ENCODE assay signal across 8 cellular contexts in the genomic region with DNA sequence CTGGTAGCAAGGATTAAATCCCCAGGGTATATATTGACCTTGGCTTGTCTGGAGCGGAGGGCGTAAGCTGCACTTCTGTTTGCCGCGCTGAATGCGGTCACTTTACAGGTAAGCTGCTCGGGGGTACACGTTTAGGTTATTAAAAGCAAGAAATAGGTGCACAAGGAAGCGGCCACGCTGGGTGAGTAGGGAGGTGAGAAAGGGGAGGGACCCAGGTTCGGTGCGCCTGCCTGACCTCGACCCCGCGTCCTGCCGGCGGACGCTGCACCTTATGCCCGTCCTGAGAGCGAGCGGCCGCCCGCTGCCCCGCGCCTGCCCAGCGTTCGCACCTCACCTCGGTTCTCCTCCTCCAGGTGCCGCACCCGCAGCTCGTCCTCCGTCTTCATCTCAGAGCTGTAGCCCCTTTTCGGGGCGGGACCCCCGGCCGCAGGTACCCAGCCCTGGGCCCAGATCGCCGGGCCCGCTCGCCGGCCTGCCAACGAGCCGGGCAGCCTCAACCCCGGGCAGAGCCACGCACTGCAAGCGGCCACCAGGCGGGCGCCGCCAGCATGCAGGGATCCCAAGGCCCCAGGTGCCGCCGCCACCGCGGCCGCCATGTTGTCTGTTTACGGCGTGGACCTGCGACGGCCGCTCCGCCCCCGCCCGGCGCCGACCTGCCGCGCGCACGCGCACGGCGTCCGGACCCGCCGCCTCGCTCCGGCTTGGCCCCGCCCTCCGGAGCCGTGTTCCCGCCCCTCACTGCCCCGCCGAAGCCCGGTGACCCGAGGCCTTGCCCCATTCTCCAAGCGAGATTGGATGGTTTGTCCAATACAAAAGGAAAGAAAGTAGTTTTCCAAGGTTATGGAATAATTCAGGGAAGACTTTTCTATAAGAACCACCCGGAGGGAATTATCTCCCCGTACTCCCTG. TPM values are rescaled to one million over a fixed set of nuclear protein-coding genes. Genes with fewer than 3 reads are reported as not detected.
DNase-seq lines count a peak whose midpoint lies in the region; ATAC-seq lines count a peak whose summit lies in the region.

A gene with protein sequence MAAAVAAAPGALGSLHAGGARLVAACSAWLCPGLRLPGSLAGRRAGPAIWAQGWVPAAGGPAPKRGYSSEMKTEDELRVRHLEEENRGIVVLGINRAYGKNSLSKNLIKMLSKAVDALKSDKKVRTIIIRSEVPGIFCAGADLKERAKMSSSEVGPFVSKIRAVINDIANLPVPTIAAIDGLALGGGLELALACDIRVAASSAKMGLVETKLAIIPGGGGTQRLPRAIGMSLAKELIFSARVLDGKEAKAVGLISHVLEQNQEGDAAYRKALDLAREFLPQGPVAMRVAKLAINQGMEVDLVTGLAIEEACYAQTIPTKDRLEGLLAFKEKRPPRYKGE (minus strand): TSS at position 625 of the 908 bp plus-strand sequence. CDS start 29 bp downstream, at position 596.

- H3K27ac Mint-ChIP-seq in CD4-positive, CD25-positive, alpha-beta regulatory T cell = peak within 1 kb of the TSS; percentile 94 to 97 (median 97)

- H3K27me3 Mint-ChIP-seq in CD4-positive, CD25-positive, alpha-beta regulatory T cell = peaks cover 7% of the 10 kb centered on the region

- ATAC-seq in CD4-positive, CD25-positive, alpha-beta regulatory T cell (ENCODE audit: low read depth in 2 of 2) = peak; percentile 93 to 94
- peak; percentile 85 for ATAC-seq in HG03439 (IDR thresholded peaks at IDR 0.05; ENCODE audit: unreplicated experiment)

- peaks cover 41% of the 10 kb centered on the region for H3K4me1 ChIP-seq in CD4-positive, CD25-positive, alpha-beta regulatory T cell (ENCODE audit: control insufficient read depth, insufficient read depth, low read length, poor library complexity, severe bottlenecking)
- peaks cover 13% of the 10 kb centered on the region for H3K4me1 ChIP-seq in endocrine pancreas (ENCODE audit: control insufficient read depth, insufficient read depth, low read length)
- H3K4me1 ChIP-seq in mesodermal cell (ENCODE audit: control insufficient read depth, insufficient read depth, low read length, poor library complexity, severe bottlenecking) = no peaks in the 10 kb centered on the region

- H3K4me3 ChIP-seq in CD4-positive, CD25-positive, alpha-beta regulatory T cell (ENCODE audit: low read depth, low read length) = peak within 1 kb of the TSS; percentile 89
- H3K4me3 ChIP-seq in endocrine pancreas (ENCODE audit: control insufficient read depth, insufficient read depth, low read length) (peak within 1 kb of the TSS; percentile 99), mesodermal cell (ENCODE audit: extremely low read depth, insufficient read depth, low read length, poor library complexity, severe bottlenecking) (peak within 1 kb of the TSS; percentile 92)

- peaks cover 2% of the 10 kb centered on the region for H3K36me3 Mint-ChIP-seq in CD4-positive, CD25-positive, alpha-beta regulatory T cell

- H3K27ac ChIP-seq in CD4-positive, CD25-positive, alpha-beta regulatory T cell (ENCODE audit: insufficient read depth, low read length, poor library complexity, severe bottlenecking) = peak within 1 kb of the TSS; percentile 68
- H3K27ac ChIP-seq in mesodermal cell (ENCODE audit: low read depth, low read length, severe bottlenecking) = peak within 1 kb of the TSS; percentile 54

- peak; percentile 81 to 85 (median 84) for DNase-seq in CD4-positive, CD25-positive, alpha-beta regulatory T cell
- peak; percentile 88 for DNase-seq in GM19238 (ENCODE audit: insufficient read length, low spot score)
- peak; percentile 1 for DNase-seq in NOMO-1 treated with dmso at 0.1 percent for 144 hours (lab: John Stamatoyannopoulos, UW; ENCODE audit: unreplicated experiment)
- peak; percentile 36 for DNase-seq in activated CD8-positive, alpha-beta memory T cell treated with anti-CD3 and anti-CD28 coated beads, Interleukin-2, amount 50 U/mL, for 1 hour (ENCODE audit: extremely low read depth)
- peak; percentile 75 for DNase-seq in stimulated activated CD8-positive, alpha-beta memory T cell treated with anti-CD3 and anti-CD28 coated beads, Interleukin-15, amount 100 ng/mL, for 24 hours (ENCODE audit: low read depth)

- no peaks in the 10 kb centered on the region for H3K9me3 ChIP-seq in CD4-positive, CD25-positive, alpha-beta regulatory T cell (ENCODE audit: control insufficient read depth in 2 of 2, low read length in 2 of 2)
- H3K9me3 ChIP-seq in endocrine pancreas (ENCODE audit: control insufficient read depth, low read length) (no peaks in the 10 kb centered on the region), mesodermal cell (ENCODE audit: control insufficient read depth, low read length) (peaks cover 7% of the 10 kb centered on the region)

- peak within 1 kb of the TSS; percentile 100 for H3K9ac ChIP-seq in endocrine pancreas (ENCODE audit: control insufficient read depth, insufficient read depth, low read length)

- H3K27me3 ChIP-seq in CD4-positive, CD25-positive, alpha-beta regulatory T cell (ENCODE audit: control insufficient read depth, insufficient read depth, low read length) = no peaks in the 10 kb centered on the region
- no peaks in the 10 kb centered on the region for H3K27me3 ChIP-seq in endocrine pancreas (ENCODE audit: control insufficient read depth, insufficient read depth, low read length)

- peak within 1 kb of the TSS; percentile 97 to 99 (median 98) for H3K4me3 Mint-ChIP-seq in CD4-positive, CD25-positive, alpha-beta regulatory T cell

- no peaks in the 10 kb centered on the region for H3K9me3 Mint-ChIP-seq in CD4-positive, CD25-positive, alpha-beta regulatory T cell

- H3K36me3 ChIP-seq in CD4-positive, CD25-positive, alpha-beta regulatory T cell (ENCODE audit: control insufficient read depth, insufficient read depth, low read length) = peaks cover 4% of the 10 kb centered on the region
- no peaks in the 10 kb centered on the region for H3K36me3 ChIP-seq in endocrine pancreas (ENCODE audit: control insufficient read depth, insufficient read depth, low read length)
- peaks cover 4% of the 10 kb centered on the region for H3K36me3 ChIP-seq in mesodermal cell (ENCODE audit: control insufficient read depth, insufficient read depth, low read length)

- peaks cover 39 to 55% (median 47%) of the 10 kb centered on the region in 4 donors for H3K4me1 Mint-ChIP-seq in CD4-positive, CD25-positive, alpha-beta regulatory T cell

- WGBS in mesodermal cell (ENCODE audit: insufficient coverage in 2 of 2), 2 experiments = 1 to 2% methylated on average over 62 to 67 of the region's 86 CpGs

RNA-seq across cellular contexts. Expression of the gene that starts here (rescaled TPM):
- 15.8 TPM for total RNA-seq in CD4-positive, CD25-positive, alpha-beta regulatory T cell
- polyA plus RNA-seq in CD4-positive, CD25-positive, alpha-beta regulatory T cell = 10 to 100 TPM; 10.8 to 16.5 (median 14.1) TPM
- polyA plus RNA-seq in mesodermal cell (2013, experiment 1 of 2) = 18.1 TPM
- polyA plus RNA-seq in mesodermal cell (2013, experiment 2 of 2) = 20.1 TPM

Comparison
In these comparisons a context has a peak if more than half of its experiments do, and no peak if none do; other contexts are left out.
1. Peak in every context shown above with its lines: DNase-seq, ATAC-seq, H3K4me3 ChIP-seq and H3K27ac ChIP-seq.
2. DNase-seq: peak in every context shown above with its lines; median percentile 88 in GM19238; 84 in CD4-positive, CD25-positive, alpha-beta regulatory T cell; 75 in stimulated activated CD8-positive, alpha-beta memory T cell treated with anti-CD3 and anti-CD28 coated beads, Interleukin-15, amount 100 ng/mL, for 24 hours; 36 in activated CD8-positive, alpha-beta memory T cell treated with anti-CD3 and anti-CD28 coated beads, Interleukin-2, amount 50 U/mL, for 1 hour; 1 in NOMO-1 treated with dmso at 0.1 percent for 144 hours.